In genomic region chr1:236168716-236169429, GRCh38 we compare ENCODE assay signal across 1 cellular context.
TF ChIP-seq lines count a peak whose summit lies in the region.

No MANE protein-coding gene starts in this region.

TF ChIP-seq in GM12878, 131 proteins besides CTCF, POLR2A, EP300 and RAD21 (continued from another document):
- TF ChIP-seq PKNOX1 (IDR thresholded peaks at IDR 0.05): no peak
- no peak for TF ChIP-seq HSF1 (IDR thresholded peaks at IDR 0.05; ENCODE audit: low read depth, low read length)
- peak; percentile 91 for TF ChIP-seq TCF3 (IDR thresholded peaks at IDR 0.05; ENCODE audit: borderline replicate concordance, insufficient read depth, low read depth, low read length)
- no peak for TF ChIP-seq YY1 (IDR thresholded peaks at IDR 0.05; ENCODE audit: low read depth, low read length)
- TF ChIP-seq ESRRA (IDR thresholded peaks at IDR 0.05; ENCODE audit: low read length): no peak
- TF ChIP-seq E4F1 (IDR thresholded peaks at IDR 0.05; ENCODE audit: borderline replicate concordance, partially characterized antibody): no peak
- TF ChIP-seq SUPT20H (IDR thresholded peaks at IDR 0.05; ENCODE audit: borderline replicate concordance, control insufficient read depth, low read depth, low read length): no peak
- no peak for TF ChIP-seq RFX5 (IDR thresholded peaks at IDR 0.05; ENCODE audit: low read depth, low read length)
- TF ChIP-seq SUZ12 (IDR thresholded peaks at IDR 0.05; ENCODE audit: unreplicated experiment): no peak
- TF ChIP-seq KDM1A (IDR thresholded peaks at IDR 0.05; ENCODE audit: borderline replicate concordance): no peak
- TF ChIP-seq ZBTB33 (IDR thresholded peaks at IDR 0.05): no peak
- no peak for TF ChIP-seq RUNX3 (IDR thresholded peaks at IDR 0.05; ENCODE audit: low read length)
- TF ChIP-seq BCL3 (IDR thresholded peaks at IDR 0.05; ENCODE audit: borderline replicate concordance, insufficient read depth, low read depth, low read length, poor library complexity, severe bottlenecking): peak; percentile 63
- no peak for TF ChIP-seq USF2 (IDR thresholded peaks at IDR 0.05; ENCODE audit: borderline replicate concordance, low read depth, low read length)
- TF ChIP-seq BACH1 (IDR thresholded peaks at IDR 0.05; ENCODE audit: borderline replicate concordance): no peak
- TF ChIP-seq NFIC (IDR thresholded peaks at IDR 0.05; ENCODE audit: low read depth, low read length): no peak
- no peak for TF ChIP-seq RELB (IDR thresholded peaks at IDR 0.05; ENCODE audit: low read depth)
- TF ChIP-seq YBX1 (IDR thresholded peaks at IDR 0.05): no peak
- TF ChIP-seq POLR2AphosphoS5 (IDR thresholded peaks at IDR 0.05; ENCODE audit: low read length): 0 out of 2 replicates have a peak, but pooled peaks have one; percentile 32
- TF ChIP-seq TCF12 (IDR thresholded peaks at IDR 0.05; ENCODE audit: low read depth, low read length): peak; percentile 88
